1 cellular context compared by ENCODE assay signal in genomic region chr19:36103842-36104552, GRCh38.
A peak's percentile ranks its signal among the peaks of the same experiment; 100 is the strongest.
TF ChIP-seq lines count a peak whose summit lies in the region.

No MANE protein-coding gene starts in this region.

TF ChIP-seq in K562, 482 proteins besides CTCF, POLR2A, EP300 and RAD21 (continues in another document):
- TF ChIP-seq UBTF (IDR thresholded peaks at IDR 0.05; ENCODE audit: borderline replicate concordance in 1 of 2, low read depth in 2 of 2, low read length in 2 of 2) (no peak), SUPT5H (IDR thresholded peaks at IDR 0.05) (no peak), KLF1 (tag; IDR thresholded peaks at IDR 0.05) (0 out of 2 replicates have a peak, but pooled peaks have one; percentile 43), NCOR1 (IDR thresholded peaks at IDR 0.05) (peak; percentile 76), TBL1XR1 (IDR thresholded peaks at IDR 0.05; ENCODE audit: low read length in 2 of 2) (0 out of 4 replicates have a peak, but pooled peaks of 1 of the 2 experiments have one; percentile 16), CREM (IDR thresholded peaks at IDR 0.05; ENCODE audit: low read depth) (0 out of 2 replicates have a peak, but pooled peaks have one; percentile 9), GABPA (tag; conservative IDR thresholded peaks at IDR 0.05; ENCODE audit: low read depth) (no peak), ELF4 (CRISPR knock-in tag; IDR thresholded peaks at IDR 0.05) (peak; percentile 49; the same call in 1 of the 2 replicates), SMAD4 (CRISPR knock-in tag; conservative IDR thresholded peaks at IDR 0.05) (0 out of 2 replicates have a peak, but pooled peaks have one; percentile 41), TEAD4 (IDR thresholded peaks at IDR 0.05; ENCODE audit: low read length) (no peak; the same call in 1 of the 2 replicates), TEAD4 (CRISPR knock-in tag; IDR thresholded peaks at IDR 0.05; ENCODE audit: borderline replicate concordance) (no peak), CBFA2T3 (IDR thresholded peaks at IDR 0.05) (peak; percentile 82), SMARCE1 (IDR thresholded peaks at IDR 0.05) (0 out of 2 replicates have a peak, but pooled peaks have one; percentile 37), VEZF1 (CRISPR knock-in tag; IDR thresholded peaks at IDR 0.05) (peak; percentile 77), SMARCA4 (IDR thresholded peaks at IDR 0.05) (peak; percentile 80), GATA2 (CRISPR knock-in tag; IDR thresholded peaks at IDR 0.05) (peak; percentile 48; the same call in 1 of the 2 replicates), TCF3 (CRISPR knock-in tag; IDR thresholded peaks at IDR 0.05) (peak; percentile 82), MYC (IDR thresholded peaks at IDR 0.05; ENCODE audit: low read depth, low read length) (peak; percentile 43), MYC (CRISPR knock-in tag; IDR thresholded peaks at IDR 0.05; ENCODE audit: borderline replicate concordance, low read depth) (no peak), E2F6 (IDR thresholded peaks at IDR 0.05; ENCODE audit: borderline replicate concordance in 1 of 2, extremely low read depth in 1 of 2, insufficient read depth in 1 of 2, insufficient read length in 1 of 2, low read depth in 1 of 2, low read length in 1 of 2, poor library complexity in 1 of 2, severe bottlenecking in 1 of 2) (peak; percentile 25 to 42), NFRKB (IDR thresholded peaks at IDR 0.05; ENCODE audit: low read depth) (no peak), HMG20A (CRISPR knock-in tag; conservative IDR thresholded peaks at IDR 0.05) (no peak), ATF1 (CRISPR knock-in tag; IDR thresholded peaks at IDR 0.05) (no peak), ATF1 (tag; IDR thresholded peaks at IDR 0.05) (peak; percentile 28; the same call in 1 of the 2 replicates), ZKSCAN1 (IDR thresholded peaks at IDR 0.05; ENCODE audit: low read depth, low read length) (no peak), BRF2 (IDR thresholded peaks at IDR 0.05; ENCODE audit: borderline replicate concordance, insufficient read depth, insufficient read length) (no peak), CBX3 (IDR thresholded peaks at IDR 0.05; ENCODE audit: borderline replicate concordance in 1 of 2, low read length in 2 of 2) (no peak), FOS (IDR thresholded peaks at IDR 0.05; ENCODE audit: extremely low read depth, insufficient read length) (no peak), DMBX1 (CRISPR knock-in tag; IDR thresholded peaks at IDR 0.05; ENCODE audit: borderline replicate concordance) (no peak), FOXK2 (conservative IDR thresholded peaks at IDR 0.05 in 1 of 2, IDR thresholded peaks at IDR 0.05 in 1 of 2; ENCODE audit: low read depth in 2 of 2) (peak; percentile 68 to 72; a peak in 3 of 4 replicates), IRF9 (tag; IDR thresholded peaks at IDR 0.05) (no peak), LEF1 (IDR thresholded peaks at IDR 0.05) (peak; percentile 27; the same call in 1 of the 2 replicates), RCOR1 (IDR thresholded peaks at IDR 0.05; ENCODE audit: borderline replicate concordance in 1 of 2, low read depth in 2 of 2, low read length in 2 of 2) (peak in 1 of 2 experiments; percentile 76; a peak in 2 of 4 replicates), POLR2AphosphoS5 (IDR thresholded peaks at IDR 0.05; ENCODE audit: control insufficient read depth, insufficient read depth, low read depth, low read length) (0 out of 2 replicates have a peak, but pooled peaks have one; percentile 32), NR4A1 (CRISPR knock-in tag; IDR thresholded peaks at IDR 0.05) (no peak), NR4A1 (tag; IDR thresholded peaks at IDR 0.05) (no peak), MNT (conservative IDR thresholded peaks at IDR 0.05) (peak in 1 of 2 experiments; percentile 83; a peak in 3 of 4 replicates), CXXC5 (CRISPR knock-in tag; IDR thresholded peaks at IDR 0.05) (0 out of 2 replicates have a peak, but pooled peaks have one; percentile 26), IRF1 (CRISPR knock-in tag; IDR thresholded peaks at IDR 0.05; ENCODE audit: borderline replicate concordance) (no peak), KAT2B (IDR thresholded peaks at IDR 0.05; ENCODE audit: low read depth, low read length) (no peak), FOSL1 (tag; conservative IDR thresholded peaks at IDR 0.05) (peak; percentile 50; the same call in 1 of the 2 replicates), CBFA2T2 (conservative IDR thresholded peaks at IDR 0.05) (peak; percentile 54), HOMEZ (CRISPR knock-in tag; IDR thresholded peaks at IDR 0.05) (no peak)
